In the genomic region with DNA sequence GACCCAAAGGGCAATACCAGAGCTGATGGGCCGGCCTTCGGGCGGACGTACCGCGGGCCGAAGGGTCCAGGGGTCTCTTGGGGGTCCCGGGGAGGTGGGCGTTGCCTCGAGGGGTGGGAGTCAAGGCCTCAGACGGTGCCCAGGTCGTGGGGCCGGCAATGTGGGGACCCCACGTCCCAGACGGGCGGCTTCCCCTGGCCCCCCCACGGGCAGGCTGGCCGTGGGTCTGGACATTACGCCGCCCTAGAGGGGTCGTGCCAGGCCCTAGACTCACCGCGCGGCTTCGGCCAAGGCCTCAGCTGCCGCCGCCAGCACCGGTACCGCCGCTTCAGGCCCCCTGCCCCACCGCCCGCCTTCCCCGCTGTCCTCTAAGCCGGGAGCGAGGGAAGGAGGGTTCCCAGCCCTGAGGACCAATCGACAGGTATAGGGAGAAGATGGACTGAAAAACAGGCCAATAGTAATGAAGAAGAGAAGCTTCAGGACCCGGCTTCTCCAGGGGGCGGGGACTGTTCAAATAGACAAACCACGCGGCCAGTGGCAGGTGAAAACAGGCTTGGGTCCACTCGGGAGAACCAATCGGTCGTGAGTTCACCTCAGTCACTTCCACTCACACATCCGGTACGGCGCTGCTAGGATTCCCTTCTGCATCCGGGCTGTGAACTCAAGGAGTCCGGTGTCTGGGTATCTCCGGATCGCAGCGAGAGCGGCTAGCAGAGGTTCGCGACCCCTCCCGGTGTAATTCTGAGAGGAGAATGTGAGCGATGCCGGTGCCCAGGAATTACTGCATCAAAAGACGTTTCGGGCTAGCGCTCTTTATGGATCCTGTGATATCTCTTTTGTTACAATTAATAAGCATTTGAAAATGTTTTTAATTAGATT, we compare ENCODE assay signal across 8 cellular contexts. TPM values are rescaled to one million over a fixed set of nuclear protein-coding genes. Genes with fewer than 3 reads are reported as not detected.
A peak's percentile ranks its signal among the peaks of the same experiment; 100 is the strongest.
DNase-seq lines count a peak whose midpoint lies in the region; ATAC-seq and TF ChIP-seq lines count a peak whose summit lies in the region.

A gene (minus strand): TSS at position 381 of the 879 bp plus-strand sequence. CDS start 3,142 bp downstream, outside the sequence.

- ATAC-seq in HG02571 (IDR thresholded peaks at IDR 0.05; ENCODE audit: unreplicated experiment), result peak; percentile 99

- TF ChIP-seq CTCF in GM10248 (IDR thresholded peaks at IDR 0.05; ENCODE audit: control extremely low read depth, extremely low read depth, low read depth, missing control alignments) (no peak), SK-N-SH (IDR thresholded peaks at IDR 0.05) (peak; percentile 42)

- WGBS in SK-N-SH (ENCODE audit: low lambda C conversion rate), result 0% methylated on average over 12 of the region's 60 CpGs

- POLR2A ChIA-PET in GM10248 (lab: Yijun Ruan, JAX) (interaction anchor here (1.0 to 1.1 kb wide), 2 partner anchors 10 to 14 kb away, joined by 3 to 4 read pairs; a partner anchor contains a TSS), SK-N-SH (lab: Yijun Ruan, JAX) (interaction anchor here (0.6 to 2.2 kb wide), 9 partner anchors 10 to 386 kb away, joined by 3 to 15 read pairs (median 3); a partner anchor contains a TSS)

- H3K27ac ChIP-seq in SK-N-SH (ENCODE audit: low read depth in 2 of 2, low read length in 1 of 2), result peak within 1 kb of the TSS; percentile 65 to 85

- H3K4me3 ChIP-seq in SK-N-SH (ENCODE audit: low read depth in 2 of 2, low read length in 1 of 2), result peak within 1 kb of the TSS; percentile 81 to 83

- peaks cover 17% of the 10 kb centered on the region in 2 experiments for H3K36me3 ChIP-seq in SK-N-SH (replicated peaks in 1 of 2; ENCODE audit: control insufficient read depth in 1 of 2, insufficient read depth in 2 of 2, low read length in 1 of 2)

- peak within 1 kb of the TSS; percentile 84 for H3K4me2 ChIP-seq in SK-N-SH

- no peaks in the 10 kb centered on the region for H4K20me1 ChIP-seq in SK-N-SH (ENCODE audit: insufficient read depth)

- H3K9ac ChIP-seq in SK-N-SH, result peak within 1 kb of the TSS; percentile 84

- DNase-seq in GM10248 (ENCODE audit: extremely low spot score) (peak; percentile 98), NCI-H1048 (lab: John Stamatoyannopoulos, UW) (peak; percentile 97), SK-N-SH (peak; percentile 98), germinal center (ENCODE audit: low spot score) (peak; percentile 99), non-pigmented ciliary epithelial cell (ENCODE audit: low read depth) (peak; percentile 100), superior temporal gyrus (ENCODE audit: extremely low spot score) (peak; percentile 100)
- DNase-seq in activated naive CD4-positive, alpha-beta T cell treated with anti-CD3 and anti-CD28 coated beads, Interleukin-2, amount 50 U/mL, for 16 hours, result peak; percentile 96

- peak within 1 kb of the TSS; percentile 98 for H2AFZ ChIP-seq in SK-N-SH (ENCODE audit: low read depth)

- no peaks in the 10 kb centered on the region for H3K9me2 ChIP-seq in SK-N-SH

- TF ChIP-seq RAD21 in SK-N-SH (IDR thresholded peaks at IDR 0.05; ENCODE audit: low read length), result no peak

- no peaks in the 10 kb centered on the region for H3K27me3 ChIP-seq in SK-N-SH (ENCODE audit: insufficient read depth)

- CTCF ChIA-PET in GM10248 (lab: Yijun Ruan, JAX), result interaction anchor here (1.0 to 3.0 kb wide), 8 partner anchors 10 to 381 kb away, joined by 3 to 20 read pairs (median 4); a partner anchor contains a TSS
- CTCF ChIA-PET in SK-N-SH (lab: Yijun Ruan, JAX), result interaction anchor here (0.7 to 5.0 kb wide), 11 partner anchors 9 to 389 kb away, joined by 3 to 33 read pairs (median 7); a partner anchor contains a TSS

- TF ChIP-seq EP300 in SK-N-SH (IDR thresholded peaks at IDR 0.05; ENCODE audit: borderline replicate concordance in 1 of 2, low read depth in 1 of 2, low read length in 1 of 2), result no peak; a peak in 1 of 4 replicates

- no peaks in the 10 kb centered on the region for H3K9me3 ChIP-seq in SK-N-SH

- H3K79me2 ChIP-seq in SK-N-SH (ENCODE audit: insufficient read depth), result peaks cover 24% of the 10 kb centered on the region

- H3F3A ChIP-seq in SK-N-SH (replicated peaks; ENCODE audit: insufficient read depth), result peaks cover 4% of the 10 kb centered on the region

- peaks cover 0 to 2% of the 10 kb centered on the region in 2 experiments; a peak in 2 of 4 replicates for H3K4me1 ChIP-seq in SK-N-SH (ENCODE audit: control insufficient read depth in 1 of 2, insufficient read depth in 2 of 2, low read depth in 1 of 2, low read length in 1 of 2)

TF ChIP-seq in SK-N-SH, 30 proteins besides CTCF, POLR2A, EP300 and RAD21 (continues in another document):
- TF ChIP-seq CHD2 (IDR thresholded peaks at IDR 0.05; ENCODE audit: low read length, partially characterized antibody), result peak; percentile 96
- no peak for TF ChIP-seq RCOR1 (IDR thresholded peaks at IDR 0.05; ENCODE audit: low read length)
- TF ChIP-seq, protein P1, sequence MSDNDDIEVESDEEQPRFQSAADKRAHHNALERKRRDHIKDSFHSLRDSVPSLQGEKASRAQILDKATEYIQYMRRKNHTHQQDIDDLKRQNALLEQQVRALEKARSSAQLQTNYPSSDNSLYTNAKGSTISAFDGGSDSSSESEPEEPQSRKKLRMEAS (IDR thresholded peaks at IDR 0.05; ENCODE audit: low read depth), result peak; percentile 70; the same call in 1 of the 2 replicates
- TF ChIP-seq, protein P2, sequence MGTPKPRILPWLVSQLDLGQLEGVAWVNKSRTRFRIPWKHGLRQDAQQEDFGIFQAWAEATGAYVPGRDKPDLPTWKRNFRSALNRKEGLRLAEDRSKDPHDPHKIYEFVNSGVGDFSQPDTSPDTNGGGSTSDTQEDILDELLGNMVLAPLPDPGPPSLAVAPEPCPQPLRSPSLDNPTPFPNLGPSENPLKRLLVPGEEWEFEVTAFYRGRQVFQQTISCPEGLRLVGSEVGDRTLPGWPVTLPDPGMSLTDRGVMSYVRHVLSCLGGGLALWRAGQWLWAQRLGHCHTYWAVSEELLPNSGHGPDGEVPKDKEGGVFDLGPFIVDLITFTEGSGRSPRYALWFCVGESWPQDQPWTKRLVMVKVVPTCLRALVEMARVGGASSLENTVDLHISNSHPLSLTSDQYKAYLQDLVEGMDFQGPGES (IDR thresholded peaks at IDR 0.05; ENCODE audit: low read depth, low read length), result peak; percentile 90
- peak; percentile 62; the same call in 1 of the 2 replicates for TF ChIP-seq POLR2AphosphoS5 (IDR thresholded peaks at IDR 0.05; ENCODE audit: low read depth, low read length)
- TF ChIP-seq, protein P3, sequence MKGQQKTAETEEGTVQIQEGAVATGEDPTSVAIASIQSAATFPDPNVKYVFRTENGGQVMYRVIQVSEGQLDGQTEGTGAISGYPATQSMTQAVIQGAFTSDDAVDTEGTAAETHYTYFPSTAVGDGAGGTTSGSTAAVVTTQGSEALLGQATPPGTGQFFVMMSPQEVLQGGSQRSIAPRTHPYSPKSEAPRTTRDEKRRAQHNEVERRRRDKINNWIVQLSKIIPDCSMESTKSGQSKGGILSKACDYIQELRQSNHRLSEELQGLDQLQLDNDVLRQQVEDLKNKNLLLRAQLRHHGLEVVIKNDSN (IDR thresholded peaks at IDR 0.05; ENCODE audit: borderline replicate concordance, low read depth), result no peak
- peak; percentile 6; the same call in 1 of the 2 replicates for TF ChIP-seq FOSL2 (IDR thresholded peaks at IDR 0.05; ENCODE audit: borderline replicate concordance, low read depth)
- TF ChIP-seq TCF12 (IDR thresholded peaks at IDR 0.05), result peak; percentile 36; the same call in 1 of the 2 replicates
- TF ChIP-seq, protein P4, sequence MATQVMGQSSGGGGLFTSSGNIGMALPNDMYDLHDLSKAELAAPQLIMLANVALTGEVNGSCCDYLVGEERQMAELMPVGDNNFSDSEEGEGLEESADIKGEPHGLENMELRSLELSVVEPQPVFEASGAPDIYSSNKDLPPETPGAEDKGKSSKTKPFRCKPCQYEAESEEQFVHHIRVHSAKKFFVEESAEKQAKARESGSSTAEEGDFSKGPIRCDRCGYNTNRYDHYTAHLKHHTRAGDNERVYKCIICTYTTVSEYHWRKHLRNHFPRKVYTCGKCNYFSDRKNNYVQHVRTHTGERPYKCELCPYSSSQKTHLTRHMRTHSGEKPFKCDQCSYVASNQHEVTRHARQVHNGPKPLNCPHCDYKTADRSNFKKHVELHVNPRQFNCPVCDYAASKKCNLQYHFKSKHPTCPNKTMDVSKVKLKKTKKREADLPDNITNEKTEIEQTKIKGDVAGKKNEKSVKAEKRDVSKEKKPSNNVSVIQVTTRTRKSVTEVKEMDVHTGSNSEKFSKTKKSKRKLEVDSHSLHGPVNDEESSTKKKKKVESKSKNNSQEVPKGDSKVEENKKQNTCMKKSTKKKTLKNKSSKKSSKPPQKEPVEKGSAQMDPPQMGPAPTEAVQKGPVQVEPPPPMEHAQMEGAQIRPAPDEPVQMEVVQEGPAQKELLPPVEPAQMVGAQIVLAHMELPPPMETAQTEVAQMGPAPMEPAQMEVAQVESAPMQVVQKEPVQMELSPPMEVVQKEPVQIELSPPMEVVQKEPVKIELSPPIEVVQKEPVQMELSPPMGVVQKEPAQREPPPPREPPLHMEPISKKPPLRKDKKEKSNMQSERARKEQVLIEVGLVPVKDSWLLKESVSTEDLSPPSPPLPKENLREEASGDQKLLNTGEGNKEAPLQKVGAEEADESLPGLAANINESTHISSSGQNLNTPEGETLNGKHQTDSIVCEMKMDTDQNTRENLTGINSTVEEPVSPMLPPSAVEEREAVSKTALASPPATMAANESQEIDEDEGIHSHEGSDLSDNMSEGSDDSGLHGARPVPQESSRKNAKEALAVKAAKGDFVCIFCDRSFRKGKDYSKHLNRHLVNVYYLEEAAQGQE (IDR thresholded peaks at IDR 0.05; ENCODE audit: low read depth, low read length), result 0 out of 2 replicates have a peak, but pooled peaks have one; percentile 55
- TF ChIP-seq YY1 (IDR thresholded peaks at IDR 0.05; ENCODE audit: low read depth), result peak; percentile 77
- TF ChIP-seq, protein P5, sequence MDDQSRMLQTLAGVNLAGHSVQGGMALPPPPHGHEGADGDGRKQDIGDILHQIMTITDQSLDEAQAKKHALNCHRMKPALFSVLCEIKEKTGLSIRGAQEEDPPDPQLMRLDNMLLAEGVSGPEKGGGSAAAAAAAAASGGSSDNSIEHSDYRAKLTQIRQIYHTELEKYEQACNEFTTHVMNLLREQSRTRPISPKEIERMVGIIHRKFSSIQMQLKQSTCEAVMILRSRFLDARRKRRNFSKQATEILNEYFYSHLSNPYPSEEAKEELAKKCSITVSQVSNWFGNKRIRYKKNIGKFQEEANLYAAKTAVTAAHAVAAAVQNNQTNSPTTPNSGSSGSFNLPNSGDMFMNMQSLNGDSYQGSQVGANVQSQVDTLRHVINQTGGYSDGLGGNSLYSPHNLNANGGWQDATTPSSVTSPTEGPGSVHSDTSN (IDR thresholded peaks at IDR 0.05), result peak; percentile 99
- TF ChIP-seq MXI1 (IDR thresholded peaks at IDR 0.05; ENCODE audit: low read depth, low read length), result peak; percentile 78
- no peak; the same call in 1 of the 2 replicates for TF ChIP-seq RFX5 (IDR thresholded peaks at IDR 0.05; ENCODE audit: low read length)
- TF ChIP-seq SIN3A (IDR thresholded peaks at IDR 0.05; ENCODE audit: borderline replicate concordance, low read depth, low read length), result peak; percentile 23; the same call in 1 of the 2 replicates

RNA-seq across cellular contexts. Expression of the gene that starts here (rescaled TPM):
- polyA plus RNA-seq in SK-N-SH (2012; rRNA removed), result 20.9 and 26.4 TPM in 2 replicates
- polyA plus RNA-seq in SK-N-SH (2012; cell fraction: cytosol; rRNA removed), result 12.2 and 15.7 TPM in 2 replicates
- 53.8 and 73.8 TPM in 2 replicates for polyA plus RNA-seq in SK-N-SH (2012; cell fraction: nucleus; rRNA removed)

Comparison
In these comparisons a context has a peak if more than half of its experiments do, and no peak if none do; other contexts are left out.
1. Peak in every context shown above with its lines: DNase-seq, ATAC-seq, H3K4me3 ChIP-seq and H3K27ac ChIP-seq.